In genomic region chr11:97641988-97642387, GRCh38 we compare ENCODE assay signal across 1 cellular context.
A peak's percentile ranks its signal among the peaks of the same experiment; 100 is the strongest.
TF ChIP-seq lines count a peak whose summit lies in the region.

No MANE protein-coding gene starts in this region.

TF ChIP-seq in K562, 482 proteins besides CTCF, POLR2A, EP300 and RAD21 (continued from another document):
- TF ChIP-seq ZNF79 (CRISPR knock-in tag; IDR thresholded peaks at IDR 0.05; ENCODE audit: low read depth) (no peak), ZKSCAN1 (IDR thresholded peaks at IDR 0.05; ENCODE audit: low read depth, low read length) (peak; percentile 74; the same call in 1 of the 2 replicates), ZNF324 (CRISPR knock-in tag; IDR thresholded peaks at IDR 0.05) (peak; percentile 71; the same call in 1 of the 2 replicates), HSF4 (CRISPR knock-in tag; IDR thresholded peaks at IDR 0.05; ENCODE audit: borderline replicate concordance) (no peak)
